ENCODE assay signal across 8 cellular contexts in genomic region chr17:81101614-81102306, GRCh38.
A peak's percentile ranks its signal among the peaks of the same experiment; 100 is the strongest.
DNase-seq lines count a peak whose midpoint lies in the region; ATAC-seq and TF ChIP-seq lines count a peak whose summit lies in the region.

No MANE protein-coding gene starts in this region.

- no peak overlapping the region for H3K4me2 ChIP-seq in osteoblast (ENCODE audit: insufficient read depth, low read length)

- H3K4me3 ChIP-seq in osteoblast (ENCODE audit: insufficient read depth, low read length) (no peak overlapping the region), thyroid gland (replicated peaks in 1 of 3) (no peak overlapping the region)

- H3K27me3 ChIP-seq in osteoblast (ENCODE audit: insufficient read depth, low read length) (no peaks in the 10 kb centered on the region), thyroid gland (no peaks in the 10 kb centered on the region)

- WGBS in thyroid gland, 2 donors, result 67 to 94% methylated on average over 6 to 12 of the region's 33 CpGs

- H3K27ac ChIP-seq in osteoblast (ENCODE audit: low read depth, low read length), result no peak overlapping the region
- H3K27ac ChIP-seq in thyroid gland, result no peak overlapping the region

- H3K4me1 ChIP-seq in osteoblast (ENCODE audit: insufficient read depth, low read length), result peaks cover 17% of the 10 kb centered on the region
- H3K4me1 ChIP-seq in thyroid gland, result peaks cover 6 to 13% of the 10 kb centered on the region in 2 donors

- no peaks in the 10 kb centered on the region for H3K9me3 ChIP-seq in osteoblast (ENCODE audit: low read depth, low read length)
- no peaks in the 10 kb centered on the region for H3K9me3 ChIP-seq in thyroid gland

- no peak for TF ChIP-seq POLR2A in thyroid gland (IDR thresholded peaks at IDR 0.05)

- TF ChIP-seq CTCF in osteoblast (IDR thresholded peaks at IDR 0.05; ENCODE audit: extremely low read depth, low read depth, low read length) (peak; percentile 99), thyroid gland (IDR thresholded peaks at IDR 0.05) (peak; percentile 96 to 100 (median 100))

- H3K79me2 ChIP-seq in osteoblast (ENCODE audit: insufficient read depth, low read length), result no peaks in the 10 kb centered on the region

- intact Hi-C loops in thyroid gland (cut with DNase I), result loop anchor here (5.0 to 10.0 kb wide), 2 partner anchors 79 to 677 kb away; no protein-coding TSS in a partner anchor

- DNase-seq in DMS 273 treated with DMSO at 0.1 percent for 48 hours (lab: John Stamatoyannopoulos, UW), result peak; percentile 29
- peak; percentile 71 for DNase-seq in LHCN-M2 (ENCODE audit: low read depth)
- DNase-seq in SIG-M5 treated with dmso at 0.1 percent for 504 hours (lab: John Stamatoyannopoulos, UW; ENCODE audit: unreplicated experiment), result peak; percentile 79
- peak; percentile 96 for DNase-seq in activated effector memory CD4-positive, alpha-beta T cell treated with anti-CD3 and anti-CD28 coated beads, Interleukin-2, amount 50 U/mL, for 16 hours
- peak; percentile 47 for DNase-seq in foreskin melanocyte
- DNase-seq in osteoblast (ENCODE audit: insufficient read length, low spot score, missing footprints), result peak; percentile 100
- DNase-seq in thyroid gland, result peak; percentile 77 to 83

- no peak overlapping the region for H2AFZ ChIP-seq in osteoblast (ENCODE audit: low read length)

- H4K20me1 ChIP-seq in osteoblast (ENCODE audit: insufficient read depth, low read length), result peaks cover 9% of the 10 kb centered on the region

- H3K36me3 ChIP-seq in osteoblast (ENCODE audit: insufficient read depth, low read length) (peaks cover 11% of the 10 kb centered on the region), thyroid gland (peaks cover 15 to 16% of the 10 kb centered on the region in 2 donors)

- peak; percentile 72 for ATAC-seq in GM21528 (IDR thresholded peaks at IDR 0.05; ENCODE audit: low FRiP score, unreplicated experiment)

Comparison
In these comparisons a context has a peak if more than half of its experiments do, and no peak if none do; other contexts are left out.
1. DNase-seq: peak in every context shown above with its lines; median percentile 100 in osteoblast; 96 in activated effector memory CD4-positive, alpha-beta T cell treated with anti-CD3 and anti-CD28 coated beads, Interleukin-2, amount 50 U/mL, for 16 hours; 80 in thyroid gland; 79 in SIG-M5 treated with dmso at 0.1 percent for 504 hours; 71 in LHCN-M2; 47 in foreskin melanocyte; 29 in DMS 273 treated with DMSO at 0.1 percent for 48 hours.